In the genomic region with DNA sequence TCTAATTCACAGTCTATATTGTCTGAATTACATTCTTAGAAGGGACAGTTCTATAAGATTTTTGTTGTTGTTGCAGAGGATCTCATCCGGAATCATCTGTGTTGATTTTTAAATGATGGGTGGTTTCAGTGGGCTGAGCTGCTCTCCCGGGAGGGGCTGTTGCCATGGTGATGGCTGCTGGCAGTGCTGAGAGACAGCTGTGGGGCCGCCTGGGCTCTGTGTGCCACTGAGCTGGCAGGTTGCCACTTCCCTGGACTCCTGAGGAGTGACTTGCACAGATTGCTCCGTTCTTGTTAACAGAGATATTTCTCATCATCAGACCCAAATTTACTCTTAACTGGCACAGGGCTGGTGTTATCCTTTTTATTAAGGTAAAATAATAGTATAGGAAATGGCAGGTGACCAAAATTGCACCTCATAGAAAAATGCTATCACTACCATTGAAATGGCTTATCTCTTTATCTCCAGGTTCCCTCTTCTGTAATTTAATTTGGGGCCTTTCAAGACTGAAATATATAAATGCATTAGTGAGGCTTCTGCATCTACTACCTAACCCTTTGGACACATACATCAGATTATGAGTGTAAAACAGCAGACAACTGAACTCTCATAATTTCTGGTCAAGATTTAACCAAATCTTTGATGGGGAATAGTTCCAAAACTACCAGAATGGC, we compare ENCODE assay signal across 10 cellular contexts. TPM values are rescaled to one million over a fixed set of nuclear protein-coding genes. Genes with fewer than 3 reads are reported as not detected.
DNase-seq lines count a peak whose midpoint lies in the region; ATAC-seq and TF ChIP-seq lines count a peak whose summit lies in the region.
"Had no signal": no experiment of that assay in that cellular context is flagged by ENCODE, and none has a peak within 500 bp of the region (broad histone marks: within the 10 kb centered on the region; RNA-seq: fewer than 3 reads in every experiment).

No MANE protein-coding gene starts in this region.

- H3K36me3 ChIP-seq in MM.1S (replicated peaks; ENCODE audit: insufficient read depth, low read length): no peaks in the 10 kb centered on the region
- H3K36me3 ChIP-seq: Peyer's patch had no signal

- in situ Hi-C loops in GM13976 (cut with MboI; ENCODE audit: low sequenced_read_pairs, unreplicated experiment): no loop called here

- H3K4me3 Mint-ChIP-seq in activated naive CD4-positive, alpha-beta T cell treated with anti-CD3 and anti-CD28 coated beads, Interleukin-2, amount 10 ng/mL, durations not matched to agents 7 days and 5 days: no peak overlapping the region

- no peaks in the 10 kb centered on the region; the same call in 1 of the 2 replicates for H3F3A ChIP-seq in MM.1S (ENCODE audit: insufficient read depth, low read length)

- H2AFZ ChIP-seq in MM.1S (ENCODE audit: low read length): no peak overlapping the region

- no peak overlapping the region for H3K9ac ChIP-seq in MM.1S (ENCODE audit: low read length)

- no peaks in the 10 kb centered on the region for H3K4me1 Mint-ChIP-seq in activated naive CD4-positive, alpha-beta T cell treated with anti-CD3 and anti-CD28 coated beads, Interleukin-2, amount 10 ng/mL, durations not matched to agents 7 days and 5 days

- CTCF ChIA-PET in activated naive CD4-positive, alpha-beta T cell treated with anti-CD3 and anti-CD28 coated beads, Interleukin-2, amount 10 ng/mL, durations not matched to agents 7 days and 5 days (lab: Charles Lee): no interaction called here

- no peak for ATAC-seq in HG03378 (IDR thresholded peaks at IDR 0.05; ENCODE audit: unreplicated experiment)
- no peak for ATAC-seq in HG03460 (IDR thresholded peaks at IDR 0.05; ENCODE audit: unreplicated experiment)
- ATAC-seq: activated naive CD4-positive, alpha-beta T cell treated with anti-CD3 and anti-CD28 coated beads, Interleukin-2, amount 50 U/mL, for 72 hours had no signal

- H3K27ac Mint-ChIP-seq in activated naive CD4-positive, alpha-beta T cell treated with anti-CD3 and anti-CD28 coated beads, Interleukin-2, amount 10 ng/mL, durations not matched to agents 7 days and 5 days: no peak overlapping the region
- H3K27ac Mint-ChIP-seq: activated naive CD4-positive, alpha-beta T cell treated with anti-CD3 and anti-CD28 coated beads, Interleukin-2, amount 50 U/mL, for 72 hours had no signal

- no peaks in the 10 kb centered on the region for H3K36me3 Mint-ChIP-seq in activated naive CD4-positive, alpha-beta T cell treated with anti-CD3 and anti-CD28 coated beads, Interleukin-2, amount 10 ng/mL, durations not matched to agents 7 days and 5 days
- H3K36me3 Mint-ChIP-seq: activated naive CD4-positive, alpha-beta T cell treated with anti-CD3 and anti-CD28 coated beads, Interleukin-2, amount 50 U/mL, for 72 hours had no signal

- H3K4me2 ChIP-seq in MM.1S (ENCODE audit: low read depth, low read length): peak overlapping the region; percentile 56

- H3K4me1 ChIP-seq in MM.1S (ENCODE audit: low read length): peaks cover 15% of the 10 kb centered on the region
- H3K4me1 ChIP-seq: Peyer's patch had no signal

- DNase-seq in A172 (ENCODE audit: low spot score): peak; percentile 29
- peak; percentile 93 for DNase-seq in MM.1S
- DNase-seq in SK-N-DZ (ENCODE audit: low spot score): peak; percentile 98
- peak; percentile 14 to 99 (median 88) for DNase-seq in hypothalamus (lab: John Stamatoyannopoulos, UW)
- DNase-seq in activated naive CD4-positive, alpha-beta T cell treated with anti-CD3 and anti-CD28 coated beads, Interleukin-2, amount 10 ng/mL, durations not matched to agents 7 days and 5 days: no peak
- no peak for DNase-seq in GM13976 (ENCODE audit: low spot score)

- H3K4me3 ChIP-seq in MM.1S (ENCODE audit: low read length): no peak overlapping the region
- H3K4me3 ChIP-seq: Peyer's patch had no signal

- no peaks in the 10 kb centered on the region for H3K79me2 ChIP-seq in MM.1S (ENCODE audit: low read length)

- H3K9me2 ChIP-seq in MM.1S (replicated peaks; ENCODE audit: insufficient read depth, low read length): no peaks in the 10 kb centered on the region

- TF ChIP-seq CTCF in MM.1S (IDR thresholded peaks at IDR 0.05; ENCODE audit: low read length) (no peak), GM13976 (IDR thresholded peaks at IDR 0.05; ENCODE audit: borderline replicate concordance, control extremely low read depth, extremely low read depth, insufficient read depth, missing control alignments) (no peak)

- no peaks in the 10 kb centered on the region for H3K27me3 Mint-ChIP-seq in activated naive CD4-positive, alpha-beta T cell treated with anti-CD3 and anti-CD28 coated beads, Interleukin-2, amount 10 ng/mL, durations not matched to agents 7 days and 5 days

- H3K27ac ChIP-seq in MM.1S (ENCODE audit: low read length): peak overlapping the region; percentile 5; the same call in 1 of the 2 replicates
- H3K27ac ChIP-seq: Peyer's patch had no signal

- no peaks in the 10 kb centered on the region for H3K9me3 Mint-ChIP-seq in activated naive CD4-positive, alpha-beta T cell treated with anti-CD3 and anti-CD28 coated beads, Interleukin-2, amount 10 ng/mL, durations not matched to agents 7 days and 5 days
- H3K9me3 Mint-ChIP-seq: activated naive CD4-positive, alpha-beta T cell treated with anti-CD3 and anti-CD28 coated beads, Interleukin-2, amount 50 U/mL, for 72 hours had no signal

- H4K20me1 ChIP-seq in MM.1S (ENCODE audit: insufficient read depth, low read length): no peaks in the 10 kb centered on the region

- H3K9me3 ChIP-seq in MM.1S (replicated peaks; ENCODE audit: insufficient read depth, low read length): no peaks in the 10 kb centered on the region
- H3K9me3 ChIP-seq: Peyer's patch had no signal

- H3K27me3 ChIP-seq in MM.1S (replicated peaks; ENCODE audit: insufficient read depth, low read length): no peaks in the 10 kb centered on the region
- H3K27me3 ChIP-seq: Peyer's patch had no signal

RNA-seq across cellular contexts. Expression of a gene that starts 56.6 kb away (rescaled TPM):
- 4.3 and 5.3 TPM in 2 replicates for total RNA-seq in A172 (2014; rRNA removed; shearing (Covaris generic))
- 1.3 TPM in 2 replicates for polyA plus RNA-seq in SK-N-DZ (2014; cell fraction: cytosol; rRNA removed)
- polyA plus RNA-seq in SK-N-DZ (2014; cell fraction: nucleus; rRNA removed): 1.5 and 2.2 TPM in 2 replicates

RNA-seq across cellular contexts. Expression of a gene that starts 56.7 kb away (rescaled TPM):
- total RNA-seq in A172 (2014; rRNA removed; shearing (Covaris generic)): 5.0 and 7.2 TPM in 2 replicates
- polyA plus RNA-seq in SK-N-DZ (2014; cell fraction: cytosol; rRNA removed): 7.8 and 11.8 TPM in 2 replicates
- 3.6 and 4.7 TPM in 2 replicates for polyA plus RNA-seq in SK-N-DZ (2014; cell fraction: nucleus; rRNA removed)

Comparison
In these comparisons a context has a peak if more than half of its experiments do, and no peak if none do; other contexts are left out.
1. DNase-seq: peak in A172 (single experiment), MM.1S (single experiment), SK-N-DZ (single experiment) and hypothalamus (51 of 51); none in activated naive CD4-positive, alpha-beta T cell treated with anti-CD3 and anti-CD28 coated beads, Interleukin-2, amount 10 ng/mL, durations not matched to agents 7 days and 5 days (single experiment) and GM13976 (single experiment).